Comparison of ENCODE assay signal across 8 cellular contexts in the genomic region with DNA sequence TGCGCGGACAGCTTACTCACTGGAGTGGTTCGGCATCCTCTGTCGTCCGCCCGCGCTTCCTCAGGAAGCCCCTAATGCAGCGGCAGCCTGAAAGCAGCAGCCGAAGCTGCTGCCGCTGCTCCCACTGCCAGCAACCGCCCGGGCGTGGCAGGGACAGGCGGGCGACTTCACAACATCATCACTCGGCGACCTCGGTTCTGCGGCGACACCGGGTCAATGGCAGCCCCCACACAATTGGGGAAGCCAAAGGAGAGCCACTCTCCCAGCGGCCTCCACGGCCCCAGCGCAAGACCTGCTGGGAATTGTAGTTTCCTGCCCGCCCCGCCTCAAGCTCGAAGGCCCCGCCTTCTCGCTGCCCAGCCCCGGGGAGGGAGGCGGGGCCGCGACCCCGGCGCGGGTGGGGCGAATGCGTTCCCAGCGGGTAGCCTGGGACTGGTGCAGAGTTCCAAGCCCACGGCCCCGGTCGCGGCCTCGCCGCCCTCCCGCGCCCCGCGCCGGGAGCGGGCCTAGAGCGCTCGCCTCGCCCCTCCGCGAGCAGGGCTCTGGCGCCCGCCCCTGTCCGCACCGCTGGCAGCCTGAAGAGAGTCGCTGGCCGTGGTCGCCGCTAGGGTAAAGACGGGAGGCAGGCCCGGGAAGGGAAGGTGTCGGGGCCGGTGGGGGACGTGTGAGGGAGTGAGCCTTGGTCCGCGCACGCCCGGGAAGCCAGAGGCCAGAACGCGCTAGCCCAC. TPM values are rescaled to one million over a fixed set of nuclear protein-coding genes. Genes with fewer than 3 reads are reported as not detected.
DNase-seq lines count a peak whose midpoint lies in the region; ATAC-seq, FAIRE-seq and TF ChIP-seq lines count a peak whose summit lies in the region.

Gene STRADB (plus strand): TSS at position 411 of the 728 bp plus-strand sequence. CDS start 3,101 bp downstream, outside the sequence.
Gene TRAK2 (minus strand): TSS at position 129 of the 728 bp plus-strand sequence. CDS start 30,951 bp downstream, outside the sequence.

- POLR2A ChIA-PET in T-cell (lab: Charles Lee): interaction anchor here (0.5 to 1.1 kb wide), 13 partner anchors 28 to 1320 kb away, joined by 3 to 12 read pairs (median 5); partner anchors contain the start of gene CLK1 (in 1 of the 2)

- DNase-seq in GM12891 (ENCODE audit: insufficient read length, low spot score) (peak; percentile 89), NCI-H1436 treated with DMSO at 0.1 percent for 48 hours (lab: John Stamatoyannopoulos, UW) (peak; percentile 73), T-cell (peak; percentile 84 to 97 (median 93)), cardiac septum (ENCODE audit: low spot score) (peak; percentile 99), pons (ENCODE audit: low spot score) (peak; percentile 97), type B pancreatic cell (ENCODE audit: extremely low spot score, unreplicated experiment) (peak; percentile 94)

- peak; percentile 99 for FAIRE-seq in GM12891 (lab: Jason Lieb, UNC)

- TF ChIP-seq CTCF in type B pancreatic cell (conservative IDR thresholded peaks at IDR 0.05): peak; percentile 75

- CTCF ChIA-PET in T-cell (lab: Charles Lee): interaction anchor here (0.5 to 1.9 kb wide), 12 partner anchors 17 to 1563 kb away, joined by 3 to 16 read pairs (median 3); partner anchors contain the start of genes CASP8 (in 1 of the 2), KCTD18 (in 1 of the 2) and NBEAL1 (in 1 of the 2)

- 0% methylated on average over 74 to 75 of the region's 75 CpGs for WGBS in adipose tissue, 3 donors

- H3K36me3 Mint-ChIP-seq in T-cell (peaks cover 8% of the 10 kb centered on the region), type B pancreatic cell (peaks cover 7% of the 10 kb centered on the region)

- H3K9me3 Mint-ChIP-seq in T-cell (no peaks in the 10 kb centered on the region), type B pancreatic cell (no peaks in the 10 kb centered on the region)

- H3K4me3 Mint-ChIP-seq in T-cell (peak within 1 kb of the TSS; percentile 96 to 99 (median 96)), type B pancreatic cell (peak within 1 kb of the TSS; percentile 97)

- ATAC-seq in HG02840 (IDR thresholded peaks at IDR 0.05; ENCODE audit: low FRiP score, unreplicated experiment): peak; percentile 98
- peak; percentile 88 to 94 (median 90) for ATAC-seq in T-cell (replicated peaks in 1 of 4)

- H3K27ac ChIP-seq in adipose tissue (ENCODE audit: low read depth, low read length): no peak within 1 kb of the TSS

- H3K27me3 Mint-ChIP-seq in T-cell (no peaks in the 10 kb centered on the region), type B pancreatic cell (no peaks in the 10 kb centered on the region)

- H3K27ac Mint-ChIP-seq in T-cell (peak within 1 kb of the TSS; percentile 92 to 95), type B pancreatic cell (peak within 1 kb of the TSS; percentile 95)

- TF ChIP-seq POLR2A in GM12891 (IDR thresholded peaks at IDR 0.05; ENCODE audit: low read depth, low read length): peak; percentile 90

- intact Hi-C loops in cardiac septum (cut with DNase I): loop anchor here (2.0 to 10.0 kb wide), 4 partner anchors 19 to 639 kb away; partner anchors contain the start of genes BZW1 and CASP8

- peaks cover 32 to 57% (median 52%) of the 10 kb centered on the region in 3 donors for H3K4me1 Mint-ChIP-seq in T-cell
- peaks cover 34% of the 10 kb centered on the region for H3K4me1 Mint-ChIP-seq in type B pancreatic cell (ENCODE audit: unreplicated experiment)

TF ChIP-seq in GM12891, 5 proteins besides CTCF, POLR2A, EP300 and RAD21:
- TF ChIP-seq POLR2AphosphoS5 (IDR thresholded peaks at IDR 0.05; ENCODE audit: low read depth, low read length) (peak; percentile 86), PAX5 (IDR thresholded peaks at IDR 0.05; ENCODE audit: insufficient read depth, low read length, severe bottlenecking) (peak; percentile 53), TAF1 (IDR thresholded peaks at IDR 0.05; ENCODE audit: low read depth, low read length) (0 out of 2 replicates have a peak, but pooled peaks have one; percentile 10), POU2F2 (IDR thresholded peaks at IDR 0.05; ENCODE audit: low read depth, low read length) (no peak), SPI1 (IDR thresholded peaks at IDR 0.05; ENCODE audit: low read depth, low read length) (peak; percentile 66)

RNA-seq across cellular contexts. Expression of gene STRADB, which starts in this region (rescaled TPM):
- 7.3 TPM for polyA plus RNA-seq in GM12891 (2012; ENCODE audit: low read depth, missing spikeins)
- total RNA-seq in T-cell: 10 to 100 TPM; 10.2 to 24.2 (median 18.0) TPM
- 10 to 100 TPM; 12.7 to 41.1 (median 28.0) TPM for polyA plus RNA-seq in adipose tissue
- 41.5 TPM for total RNA-seq in cardiac septum
- 23.2 and 30.6 TPM in 2 replicates for total RNA-seq in type B pancreatic cell (ENCODE audit: low replicate concordance)

RNA-seq across cellular contexts. Expression of gene TRAK2, which starts in this region (rescaled TPM):
- polyA plus RNA-seq in GM12891 (2012; ENCODE audit: low read depth, missing spikeins): 3.3 TPM
- total RNA-seq in T-cell (10 to 100 TPM; 39.5 to 47.9 (median 43.4) TPM), cardiac septum (259 TPM), type B pancreatic cell (ENCODE audit: low replicate concordance) (24.6 and 49.6 TPM in 2 replicates)
- polyA plus RNA-seq in adipose tissue: 10 to 100 TPM in 2 of 3 donors, 1 to 10 TPM in 1; 7.7 to 66.6 (median 15.0) TPM
